ENCODE assay signal across 8 cellular contexts in genomic region chr11:118180300-118180703, GRCh38. TPM values are rescaled to one million over a fixed set of nuclear protein-coding genes. Genes with fewer than 3 reads are reported as not detected.
DNase-seq lines count a peak whose midpoint lies in the region; ATAC-seq, FAIRE-seq and TF ChIP-seq lines count a peak whose summit lies in the region.

No MANE protein-coding gene starts in this region.

- H3K36me3 ChIP-seq in lower lobe of right lung: no peaks in the 10 kb centered on the region

- intact Hi-C loops in lower lobe of right lung (cut with DNase I): no loop called here

- no peak for TF ChIP-seq RAD21 in A549 (conservative IDR thresholded peaks at IDR 0.05 in 1 of 2, IDR thresholded peaks at IDR 0.05 in 1 of 2)

- H3K27me3 ChIP-seq in lower lobe of right lung (ENCODE audit: low read depth): peaks cover 3% of the 10 kb centered on the region

- CTCF ChIA-PET in A549 (lab: Yijun Ruan, JAX): interaction anchor here (0.8 to 4.1 kb wide), 3 partner anchors 10 to 21 kb away, joined by 3 to 45 read pairs (median 14); no protein-coding TSS in a partner anchor

- H3K9me3 ChIP-seq in A549 (no peaks in the 10 kb centered on the region), lower lobe of right lung (no peaks in the 10 kb centered on the region)

- H3K4me3 ChIP-seq in A549 (no peak overlapping the region), lower lobe of right lung (peak overlapping the region; percentile 27)

- TF ChIP-seq EP300 in A549 (IDR thresholded peaks at IDR 0.05): no peak

- no peak for TF ChIP-seq CTCF in A549 (IDR thresholded peaks at IDR 0.05)
- TF ChIP-seq CTCF in lower lobe of right lung (IDR thresholded peaks at IDR 0.05): no peak

- H3K4me1 ChIP-seq in A549 (peaks cover 11% of the 10 kb centered on the region), lower lobe of right lung (peaks cover 6% of the 10 kb centered on the region)

- FAIRE-seq in A549 (lab: Jason Lieb, UNC): no peak

- POLR2A ChIA-PET in A549 (lab: Yijun Ruan, JAX): no interaction called here

- in situ Hi-C loops in ACHN (cut with HindIII; ENCODE audit: low pct_ligation_motif_present, low pct_unique_long_range_greater_than_20kb, low sequenced_read_pairs): no loop called here

- H3K27ac ChIP-seq in A549 (peak overlapping the region in 1 of 2 experiments; percentile 68; a peak in 2 of 6 replicates), lower lobe of right lung (no peak overlapping the region)

- DNase-seq in A549 (ENCODE audit: low read depth in 1 of 2, low spot score in 1 of 2) (peak in 1 of 2 experiments; percentile 18), Kasumi-1 (lab: John Stamatoyannopoulos, UW) (peak; percentile 62 to 75), cerebellar nuclear complex (lab: John Stamatoyannopoulos, UW) (peak; percentile 83 to 89), lower lobe of right lung (no peak), NCI-H1105 treated with DMSO at 0.1 percent for 48 hours (lab: John Stamatoyannopoulos, UW) (no peak), NCI-H2081 treated with DMSO at 0.1 percent for 48 hours (lab: John Stamatoyannopoulos, UW) (no peak), ACHN (no peak)

- 46% methylated on average over 9 of the region's 11 CpGs for WGBS in A549 (ENCODE audit: missing lambda C conversion rate)

- no peak overlapping the region for H3K4me2 ChIP-seq in A549

- no peak for TF ChIP-seq POLR2A in A549 (IDR thresholded peaks at IDR 0.05; ENCODE audit: low read length)

- ATAC-seq in A549 (peak; percentile 77 to 85), lower lobe of right lung (peak; percentile 32 to 34), GM21825 (IDR thresholded peaks at IDR 0.05; ENCODE audit: unreplicated experiment) (no peak)

TF ChIP-seq in A549, 52 proteins besides CTCF, POLR2A, EP300 and RAD21:
- TF ChIP-seq CHD4 (IDR thresholded peaks at IDR 0.05; ENCODE audit: borderline replicate concordance) (no peak), MYC (IDR thresholded peaks at IDR 0.05; ENCODE audit: borderline replicate concordance, low read length) (no peak), KDM5A (IDR thresholded peaks at IDR 0.05) (no peak), HMGXB4 (CRISPR knock-in tag; IDR thresholded peaks at IDR 0.05; ENCODE audit: borderline replicate concordance) (no peak)

RNA-seq across cellular contexts. Expression of gene SCN2B, which starts 3.9 kb away (rescaled TPM):
- polyA plus RNA-seq in A549 (2011; rRNA removed) (not detected in 2 replicates), A549 (2017; fragmentation: RNase III; extraction: RNeasy Plus Mini Kit Qiagen cat#74134 plus additional on column Dnase treatment) (not detected in 3 replicates)
- polyA plus RNA-seq in A549 (2012; cell fraction: cytosol; rRNA removed): not detected in 2 replicates
- not detected in 2 replicates for polyA plus RNA-seq in A549 (2012; cell fraction: nucleus; rRNA removed)
- polyA minus RNA-seq in A549 (2011; rRNA and poly(A)+ RNA removed): not detected in 2 replicates
- total RNA-seq in lower lobe of right lung: 1.6 TPM

RNA-seq across cellular contexts. Expression of gene SCN4B, which starts 27.7 kb away (rescaled TPM):
- polyA plus RNA-seq in A549 (2011; rRNA removed) (0.04 and 0.12 TPM in 2 replicates), A549 (2017; fragmentation: RNase III; extraction: RNeasy Plus Mini Kit Qiagen cat#74134 plus additional on column Dnase treatment) (0.03 to 0.04 TPM in 2 of 3 replicates, not detected in the other)
- 0.01 TPM in 2 replicates for polyA plus RNA-seq in A549 (2012; cell fraction: cytosol; rRNA removed)
- polyA plus RNA-seq in A549 (2012; cell fraction: nucleus; rRNA removed): 0.01 and 0.02 TPM in 2 replicates
- 0.10 TPM in 1 of 2 replicates, not detected in the other for polyA minus RNA-seq in A549 (2011; rRNA and poly(A)+ RNA removed)
- total RNA-seq in lower lobe of right lung: 6.0 TPM

RNA-seq across cellular contexts. Expression of gene JAML, which starts 44.5 kb away (rescaled TPM):
- polyA plus RNA-seq in A549 (2011; rRNA removed) (not detected in 2 replicates), A549 (2017; fragmentation: RNase III; extraction: RNeasy Plus Mini Kit Qiagen cat#74134 plus additional on column Dnase treatment) (not detected in 3 replicates)
- polyA plus RNA-seq in A549 (2012; cell fraction: cytosol; rRNA removed): not detected in 2 replicates
- not detected in 2 replicates for polyA plus RNA-seq in A549 (2012; cell fraction: nucleus; rRNA removed)
- not detected in 2 replicates for polyA minus RNA-seq in A549 (2011; rRNA and poly(A)+ RNA removed)
- total RNA-seq in lower lobe of right lung: 163 TPM

Comparison
In these comparisons a context has a peak if more than half of its experiments do, and no peak if none do; other contexts are left out.
1. DNase-seq: peak in Kasumi-1 (2 of 2) and cerebellar nuclear complex (2 of 2); none in lower lobe of right lung (single experiment), NCI-H1105 treated with DMSO at 0.1 percent for 48 hours (single experiment), NCI-H2081 treated with DMSO at 0.1 percent for 48 hours (single experiment) and ACHN (single experiment).